ENCODE assay signal across 13 cellular contexts in the genomic region with DNA sequence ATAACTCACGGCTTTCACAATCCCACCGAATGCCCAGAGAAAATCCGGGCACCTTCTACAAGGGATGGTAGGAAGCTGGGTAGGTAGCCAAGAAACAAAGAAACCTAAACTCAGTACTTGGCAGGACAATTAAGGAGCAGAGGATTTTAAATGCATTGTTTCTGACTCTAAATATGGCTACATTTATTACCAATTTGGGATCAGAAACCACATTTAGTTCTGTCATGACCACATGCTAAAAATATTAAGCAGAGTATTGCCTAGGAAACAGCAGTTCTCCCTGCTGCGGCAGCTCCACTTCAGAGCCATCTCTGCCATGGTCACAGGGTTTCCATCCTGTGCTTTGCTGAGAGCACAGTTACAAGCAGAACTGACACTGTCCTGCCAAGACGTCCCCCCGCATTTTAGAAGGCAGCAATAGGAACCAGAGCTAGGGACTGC. TPM values are rescaled to one million over a fixed set of nuclear protein-coding genes. Genes with fewer than 3 reads are reported as not detected.
A peak's percentile ranks its signal among the peaks of the same experiment; 100 is the strongest.
DNase-seq lines count a peak whose midpoint lies in the region; ATAC-seq and TF ChIP-seq lines count a peak whose summit lies in the region.
"Had no signal": no experiment of that assay in that cellular context is flagged by ENCODE, and none has a peak within 500 bp of the region (broad histone marks: within the 10 kb centered on the region; RNA-seq: fewer than 3 reads in every experiment).

No MANE protein-coding gene starts in this region.

- no peaks in the 10 kb centered on the region for H3K9me3 ChIP-seq in muscle layer of colon (ENCODE audit: low read length)
- H3K9me3 ChIP-seq: BE2C, colonic mucosa, ovary had no signal

- ATAC-seq in HG02973 (IDR thresholded peaks at IDR 0.05; ENCODE audit: unreplicated experiment): no peak
- ATAC-seq in HG02623 (IDR thresholded peaks at IDR 0.05; ENCODE audit: unreplicated experiment): no peak

- no peak overlapping the region for H3K4me3 ChIP-seq in AG04449 (ENCODE audit: low read depth, low read length)
- no peak overlapping the region for H3K4me3 ChIP-seq in coronary artery
- no peak overlapping the region for H3K4me3 ChIP-seq in muscle layer of colon (ENCODE audit: low read depth in 1 of 2, low read length in 2 of 2)
- H3K4me3 ChIP-seq: colonic mucosa, ovary had no signal

- TF ChIP-seq CTCF in AG04449 (IDR thresholded peaks at IDR 0.05; ENCODE audit: insufficient read depth, low read length, missing control alignments): no peak
- TF ChIP-seq CTCF in coronary artery (IDR thresholded peaks at IDR 0.05): no peak

- H3K9ac ChIP-seq in muscle layer of colon (ENCODE audit: low read length): no peak overlapping the region

- POLR2A ChIA-PET in AG04449 (lab: Yijun Ruan, JAX): no interaction called here

- H3K4me1 ChIP-seq in muscle layer of colon (ENCODE audit: insufficient read depth, low read length): peaks cover 46% of the 10 kb centered on the region
- H3K4me1 ChIP-seq: BE2C had no signal

- CTCF ChIA-PET in AG04449 (lab: Yijun Ruan, JAX): interaction anchor here (0.6 to 1.3 kb wide), 3 partner anchors 9 to 500 kb away, joined by 3 to 4 read pairs (median 4); no protein-coding TSS in a partner anchor

- H3K27ac ChIP-seq in coronary artery (peak overlapping the region; percentile 68 to 74), muscle layer of colon (ENCODE audit: low read depth, low read length) (peak overlapping the region; percentile 16)
- H3K27ac ChIP-seq: colonic mucosa had no signal

- no peaks in the 10 kb centered on the region for H3K27me3 ChIP-seq in muscle layer of colon (ENCODE audit: control insufficient read depth in 1 of 2, insufficient read depth in 2 of 2, low read length in 2 of 2)
- H3K27me3 ChIP-seq: BE2C, colonic mucosa, ovary had no signal

- DNase-seq in AG04449 (ENCODE audit: low read depth, low spot score) (peak; percentile 10), LHCN-M2 (ENCODE audit: low read depth) (peak; percentile 43), coronary artery (ENCODE audit: low spot score) (no peak), NCI-H2196 treated with DMSO at 0.1 percent for 48 hours (lab: John Stamatoyannopoulos, UW; ENCODE audit: unreplicated experiment) (no peak), GM19240 (ENCODE audit: insufficient read length, low spot score) (no peak)
- DNase-seq: BE2C, colonic mucosa, NCI-H187, SHP77 treated with DMSO at 0.1 percent for 48 hours had no signal

- H3K36me3 ChIP-seq in muscle layer of colon (ENCODE audit: insufficient read depth, low read length): no peaks in the 10 kb centered on the region
- H3K36me3 ChIP-seq: BE2C, colonic mucosa, ovary had no signal

RNA-seq across cellular contexts. Expression of gene SIL1, which starts 57.5 kb away (rescaled TPM):
- 37.0 and 41.4 TPM in 2 replicates for total RNA-seq in LHCN-M2 (2014; rRNA removed)
- polyA plus RNA-seq in LHCN-M2 (2012): 53.0 TPM

Comparison
In these comparisons a context has a peak if more than half of its experiments do, and no peak if none do; other contexts are left out.
1. DNase-seq: peak in AG04449 (single experiment) and LHCN-M2 (single experiment); none in coronary artery (single experiment), NCI-H2196 treated with DMSO at 0.1 percent for 48 hours (single experiment) and GM19240 (single experiment).